18 cellular contexts compared by ENCODE assay signal in genomic region chr2:182558564-182558963, GRCh38.
DNase-seq lines count a peak whose midpoint lies in the region; ATAC-seq, FAIRE-seq and TF ChIP-seq lines count a peak whose summit lies in the region.
"Had no signal": no experiment of that assay in that cellular context is flagged by ENCODE, and none has a peak within 500 bp of the region (broad histone marks: within the 10 kb centered on the region; RNA-seq: fewer than 3 reads in every experiment).

No MANE protein-coding gene starts in this region.

- H3K27ac Mint-ChIP-seq in GM23338, result no peak overlapping the region
- H3K27ac Mint-ChIP-seq: B cell; CD4-positive, alpha-beta T cell had no signal

- H3K9me1 ChIP-seq in K562 (ENCODE audit: control insufficient read depth, insufficient read depth, low read length), result no peaks in the 10 kb centered on the region

- TF ChIP-seq POLR2A in A549 (IDR thresholded peaks at IDR 0.05; ENCODE audit: low read length), result no peak
- no peak for TF ChIP-seq POLR2A in K562 (conservative IDR thresholded peaks at IDR 0.05)

- FAIRE-seq in A549 (lab: Jason Lieb, UNC) (no peak), K562 (lab: Jason Lieb, UNC) (peak; percentile 6)
- FAIRE-seq: GM12878, HepG2 had no signal

- 0% methylated on average over 1 of the region's 1 CpG for WGBS in A549 (ENCODE audit: missing lambda C conversion rate)
- 0% methylated on average over 1 of the region's 1 CpG for WGBS in K562 (ENCODE audit: insufficient coverage, low coverage, missing lambda C conversion rate)

- no peak for DNase-seq in A549 (ENCODE audit: low read depth in 1 of 2, low spot score in 1 of 2)
- DNase-seq in HEK293T (ENCODE audit: extremely low spot score), result no peak
- DNase-seq in K562 (ENCODE audit: extremely low read depth in 1 of 4, low spot score in 3 of 4), result no peak
- no peak for DNase-seq in left lobe of liver (ENCODE audit: low spot score)
- no peak for DNase-seq in GM23338 (ENCODE audit: low spot score)
- DNase-seq: 8988T; C1 segment of cervical spinal cord; Calu3; CD4-positive, alpha-beta T cell; DMS 273 treated with DMSO at 0.1 percent for 48 hours; DMS79; HCEC 1CT had no signal

- H3K27me3 Mint-ChIP-seq in GM23338 (ENCODE audit: insufficient read depth, low read depth, poor library complexity), result no peaks in the 10 kb centered on the region
- H3K27me3 Mint-ChIP-seq: B cell had no signal

- no peaks in the 10 kb centered on the region for H3K9me2 ChIP-seq in neural cell (ENCODE audit: insufficient read depth, low read length)
- no peaks in the 10 kb centered on the region for H3K9me2 ChIP-seq in GM23338 (ENCODE audit: insufficient read depth)

- H4K20me1 ChIP-seq in K562 (replicated peaks; ENCODE audit: control insufficient read depth, insufficient read depth, low read length) (no peaks in the 10 kb centered on the region), neural cell (ENCODE audit: insufficient read depth) (no peaks in the 10 kb centered on the region), GM23338 (replicated peaks; ENCODE audit: insufficient read depth) (no peaks in the 10 kb centered on the region)

- in situ Hi-C loops in K562 (cut with MboI), result no loop called here

- TF ChIP-seq RAD21 in A549 (conservative IDR thresholded peaks at IDR 0.05 in 1 of 2, IDR thresholded peaks at IDR 0.05 in 1 of 2) (no peak), K562 (CRISPR knock-in tag; conservative IDR thresholded peaks at IDR 0.05 in 1 of 2, IDR thresholded peaks at IDR 0.05 in 1 of 2) (no peak), neural cell (conservative IDR thresholded peaks at IDR 0.05) (no peak)

- H3F3A ChIP-seq in neural cell (ENCODE audit: insufficient read depth, low read length, poor library complexity, severe bottlenecking) (peaks cover 4% of the 10 kb centered on the region), GM23338 (replicated peaks; ENCODE audit: low read depth) (no peaks in the 10 kb centered on the region)

- 0 out of 3 replicates have a peak, but pooled peaks cover 3% of the 10 kb centered on the region for H3K9me3 Mint-ChIP-seq in GM23338

- H3K4me1 ChIP-seq in A549 (peaks cover 9% of the 10 kb centered on the region; the same call in 1 of the 3 replicates), K562 (replicated peaks in 1 of 2; ENCODE audit: control insufficient read depth in 2 of 2, insufficient read depth in 2 of 2, low read length in 2 of 2) (no peaks in the 10 kb centered on the region), GM23338 (ENCODE audit: insufficient read depth) (no peaks in the 10 kb centered on the region)

- H3K36me3 ChIP-seq in K562 (ENCODE audit: control insufficient read depth, insufficient read depth, low read length) (no peaks in the 10 kb centered on the region), neural cell (ENCODE audit: insufficient read depth, low read length) (no peaks in the 10 kb centered on the region), GM23338 (ENCODE audit: insufficient read depth) (no peaks in the 10 kb centered on the region)

- no peak overlapping the region for H2AFZ ChIP-seq in K562 (ENCODE audit: low read depth, low read length)
- peak overlapping the region; percentile 16 for H2AFZ ChIP-seq in neural cell (ENCODE audit: low read depth, low read length)
- no peak overlapping the region for H2AFZ ChIP-seq in GM23338

- no peaks in the 10 kb centered on the region for H3K27me3 ChIP-seq in K562 (ENCODE audit: control insufficient read depth in 2 of 2, insufficient read depth in 2 of 2, low read length in 2 of 2)
- no peaks in the 10 kb centered on the region for H3K27me3 ChIP-seq in neural cell (ENCODE audit: insufficient read depth, low read depth, low read length)
- no peaks in the 10 kb centered on the region for H3K27me3 ChIP-seq in GM23338 (ENCODE audit: insufficient read depth)

- no peaks in the 10 kb centered on the region for H3K9me3 ChIP-seq in A549
- H3K9me3 ChIP-seq in K562 (replicated peaks; ENCODE audit: control insufficient read depth, insufficient read depth, low read depth, low read length), result no peaks in the 10 kb centered on the region
- no peaks in the 10 kb centered on the region for H3K9me3 ChIP-seq in neural cell (ENCODE audit: low read length)

- intact Hi-C loops in K562 (cut with micrococcal nuclease), result no loop called here

- TF ChIP-seq CTCF in A549 (IDR thresholded peaks at IDR 0.05) (no peak), K562 (IDR thresholded peaks at IDR 0.05 in 2 of 3, conservative IDR thresholded peaks at IDR 0.05 in 1 of 3; ENCODE audit: insufficient read depth in 2 of 3, low read depth in 1 of 3, low read length in 3 of 3) (no peak), neural cell (IDR thresholded peaks at IDR 0.05; ENCODE audit: poor library complexity, severe bottlenecking) (no peak), GM23338 (conservative IDR thresholded peaks at IDR 0.05; ENCODE audit: low read depth in 2 of 2) (no peak)

- no peaks in the 10 kb centered on the region for H3K4me1 Mint-ChIP-seq in GM23338
- H3K4me1 Mint-ChIP-seq: B cell had no signal

- H3K27ac ChIP-seq in A549 (no peak overlapping the region), K562 (ENCODE audit: extremely low read depth, low read depth, low read length) (no peak overlapping the region), neural cell (ENCODE audit: low read length) (peak overlapping the region; percentile 40), GM23338 (ENCODE audit: low read depth) (no peak overlapping the region)

- TF ChIP-seq EP300 in A549 (IDR thresholded peaks at IDR 0.05) (no peak), K562 (IDR thresholded peaks at IDR 0.05; ENCODE audit: low read length) (no peak), neural cell (conservative IDR thresholded peaks at IDR 0.05; ENCODE audit: poor library complexity, severe bottlenecking) (peak; percentile 88)

- H3K36me3 Mint-ChIP-seq in GM23338 (ENCODE audit: low read depth), result no peaks in the 10 kb centered on the region

- 0 out of 3 replicates have a peak overlapping the region, but pooled peaks have one; percentile 8 for H3K4me2 ChIP-seq in A549
- H3K4me2 ChIP-seq in K562 (ENCODE audit: insufficient read depth, low read length), result no peak overlapping the region
- peak overlapping the region; percentile 23 for H3K4me2 ChIP-seq in neural cell (ENCODE audit: low read length)
- H3K4me2 ChIP-seq in GM23338, result no peak overlapping the region

- H3K9ac ChIP-seq in K562 (ENCODE audit: insufficient read depth in 1 of 2, low read depth in 2 of 2, low read length in 2 of 2) (no peak overlapping the region), neural cell (ENCODE audit: low read length) (no peak overlapping the region)

- H3K4me3 Mint-ChIP-seq in GM23338, result no peak overlapping the region
- H3K4me3 Mint-ChIP-seq: B cell; CD4-positive, alpha-beta T cell had no signal

- POLR2A ChIA-PET in A549 (lab: Yijun Ruan, JAX) (no interaction called here), HEK293T (lab: Yijun Ruan, JAX) (no interaction called here), K562 (lab: Yijun Ruan, JAX) (no interaction called here)

- H3K79me2 ChIP-seq in K562 (ENCODE audit: control insufficient read depth, insufficient read depth, low read length) (no peaks in the 10 kb centered on the region), neural cell (replicated peaks; ENCODE audit: insufficient read depth, low read length) (no peaks in the 10 kb centered on the region), GM23338 (replicated peaks; ENCODE audit: insufficient read depth) (no peaks in the 10 kb centered on the region)

- ATAC-seq in A549 (no peak), K562 (no peak), left lobe of liver (no peak), GM19328 (IDR thresholded peaks at IDR 0.05; ENCODE audit: unreplicated experiment) (no peak), GM23338 (no peak), HG03108 (IDR thresholded peaks at IDR 0.05; ENCODE audit: unreplicated experiment) (no peak)
- ATAC-seq: GM12878, HepG2 had no signal

- BruUV-seq in K562 (replicated peaks; lab: Mats Ljungman, UMichigan), result no TSS peak

- CTCF ChIA-PET in A549 (lab: Yijun Ruan, JAX), result interaction anchor here (1.6 kb wide), 1 partner anchor 373 kb away, joined by 4 read pairs; no protein-coding TSS in a partner anchor
- CTCF ChIA-PET in HEK293T (lab: Yijun Ruan, JAX), result no interaction called here
- CTCF ChIA-PET in K562 (lab: Yijun Ruan, JAX; ENCODE audit: low intra/inter-chr PET ratio), result no interaction called here

- H3K4me3 ChIP-seq in A549, result no peak overlapping the region
- no peak overlapping the region for H3K4me3 ChIP-seq in K562
- H3K4me3 ChIP-seq in neural cell (ENCODE audit: low read length), result peak overlapping the region; percentile 9
- H3K4me3 ChIP-seq in GM23338, result no peak overlapping the region
- H3K4me3 ChIP-seq: GM12878 had no signal

TF ChIP-seq in HEK293T, 16 proteins besides CTCF, POLR2A, EP300 and RAD21 (continues in another document):
- TF ChIP-seq ZNF384 (IDR thresholded peaks at IDR 0.05) (no peak), ARNT (IDR thresholded peaks at IDR 0.05) (no peak)

TF ChIP-seq in K562, 482 proteins besides CTCF, POLR2A, EP300 and RAD21 (continues in another document):
- TF ChIP-seq C11orf30 (IDR thresholded peaks at IDR 0.05; ENCODE audit: low read depth), result no peak

TF ChIP-seq in neural cell, 6 proteins besides CTCF, POLR2A, EP300 and RAD21 (continues in another document):
- TF ChIP-seq TAF1 (IDR thresholded peaks at IDR 0.05; ENCODE audit: low read depth) (no peak), SMC3 (conservative IDR thresholded peaks at IDR 0.05; ENCODE audit: poor library complexity) (no peak), POLR2AphosphoS5 (IDR thresholded peaks at IDR 0.05) (peak; percentile 21), EZH2 (IDR thresholded peaks at IDR 0.05; ENCODE audit: borderline replicate concordance, insufficient read depth, low read length, poor library complexity, severe bottlenecking) (no peak)

TF ChIP-seq in GM23338, 12 proteins besides CTCF, POLR2A, EP300 and RAD21:
- no peak for TF ChIP-seq EZH2 (IDR thresholded peaks at IDR 0.05; ENCODE audit: low read depth, unreplicated experiment)
- TF ChIP-seq CREB1 (CRISPR knock-in tag; IDR thresholded peaks at IDR 0.05; ENCODE audit: low read depth), result no peak
- TF ChIP-seq EZH2phosphoT487 (IDR thresholded peaks at IDR 0.05; ENCODE audit: unreplicated experiment), result no peak
- no peak for TF ChIP-seq ZNF114 (CRISPR knock-in tag; IDR thresholded peaks at IDR 0.05)
TF ChIP-seq in GM23338: peak in this region for 0.

Comparison
In these comparisons a context has a peak if more than half of its experiments do, and no peak if none do; other contexts are left out.
1. H3K4me2 ChIP-seq: peak in A549 (single experiment) and neural cell (single experiment); none in K562 (single experiment) and GM23338 (single experiment).